In genomic region chr11:34573537-34573936, GRCh38 we compare ENCODE assay signal across 7 cellular contexts. TPM values are rescaled to one million over a fixed set of nuclear protein-coding genes. Genes with fewer than 3 reads are reported as not detected.
"Had no signal": no experiment of that assay in that cellular context is flagged by ENCODE, and none has a peak within 500 bp of the region (broad histone marks: within the 10 kb centered on the region; RNA-seq: fewer than 3 reads in every experiment).

No MANE protein-coding gene starts in this region.

- FAIRE-seq: H1, H54, HTR-8/SVneo had no signal

- H3K4me1 Mint-ChIP-seq: GM23338, H9, IgD-negative memory B cell had no signal

- H3K4me3 ChIP-seq: GM23338 had no signal

- ATAC-seq: GM23338 had no signal

- H3K9me3 Mint-ChIP-seq: GM23338, H9, IgD-negative memory B cell had no signal

- H3K4me2 ChIP-seq: GM23338 had no signal

- DNase-seq: H9, HCEC 1CT had no signal

- H3K27ac Mint-ChIP-seq: GM23338, H9, IgD-negative memory B cell had no signal

- H3K4me3 Mint-ChIP-seq: GM23338, H9, IgD-negative memory B cell had no signal

RNA-seq across cellular contexts. Expression of gene EHF, which starts 47.4 kb away (rescaled TPM):
- total RNA-seq: GM23338, H1, H9 had no signal
- polyA plus RNA-seq: GM23338, H1, IgD-negative memory B cell had no signal

RNA-seq across cellular contexts. Expression of gene ELF5, which starts 59.9 kb away (rescaled TPM):
- total RNA-seq: GM23338, H1, H9 had no signal
- polyA plus RNA-seq: GM23338, H1, IgD-negative memory B cell had no signal
